ENCODE assay signal across 8 cellular contexts in the genomic region with DNA sequence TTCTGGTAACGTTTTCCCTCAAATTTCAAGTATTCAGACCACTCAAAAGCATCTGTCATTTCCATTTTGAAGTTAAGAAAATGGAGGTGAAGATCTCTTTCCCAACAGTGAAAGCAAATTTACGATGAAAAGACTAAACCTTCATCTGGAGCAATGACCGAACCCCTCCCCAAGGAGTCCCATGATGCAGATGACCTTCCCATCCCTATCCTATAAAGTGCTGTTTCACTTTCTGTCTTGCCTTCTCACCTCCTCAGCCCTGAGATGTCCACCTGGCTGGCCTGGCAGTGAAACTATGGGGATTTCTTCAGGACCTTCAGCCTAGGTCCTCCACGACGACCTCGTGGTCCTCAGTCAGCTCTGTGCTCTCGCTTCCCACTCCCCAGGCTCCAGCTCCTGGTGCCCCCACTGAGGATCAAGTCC. TPM values are rescaled to one million over a fixed set of nuclear protein-coding genes. Genes with fewer than 3 reads are reported as not detected.
DNase-seq lines count a peak whose midpoint lies in the region; ATAC-seq and TF ChIP-seq lines count a peak whose summit lies in the region.

No MANE protein-coding gene starts in this region.

- H3K4me3 ChIP-seq in RWPE2 (ENCODE audit: severe bottlenecking) (no peak overlapping the region), fibroblast of the aortic adventitia (ENCODE audit: low read depth, low read length) (peak overlapping the region; percentile 20), skeletal muscle tissue (ENCODE audit: low read length in 3 of 3) (peak overlapping the region; percentile 45 to 93 (median 69))

- H3K27ac ChIP-seq in RWPE2 (ENCODE audit: poor library complexity, severe bottlenecking) (peak overlapping the region; percentile 94), skeletal muscle tissue (ENCODE audit: low read depth, low read length) (peak overlapping the region; percentile 100)

- TF ChIP-seq CTCF in RWPE2 (IDR thresholded peaks at IDR 0.05; ENCODE audit: poor library complexity, severe bottlenecking) (peak; percentile 77), fibroblast of the aortic adventitia (IDR thresholded peaks at IDR 0.05; ENCODE audit: insufficient read depth, low read length) (no peak)

- H3K9me3 ChIP-seq in RWPE2 (ENCODE audit: severe bottlenecking) (no peaks in the 10 kb centered on the region), skeletal muscle tissue (ENCODE audit: control insufficient read depth in 3 of 3, low read length in 3 of 3) (no peaks in the 10 kb centered on the region)

- H3K4me1 ChIP-seq in RWPE2 (ENCODE audit: insufficient read depth, poor library complexity, severe bottlenecking), result peaks cover 47% of the 10 kb centered on the region
- H3K4me1 ChIP-seq in skeletal muscle tissue (ENCODE audit: control insufficient read depth in 3 of 3, insufficient read depth in 3 of 3, low read length in 3 of 3), result peaks cover 15 to 17% (median 16%) of the 10 kb centered on the region in 3 donors

- DNase-seq in RWPE2 (ENCODE audit: low spot score) (no peak), fibroblast of the aortic adventitia (ENCODE audit: low read depth) (no peak), D341Med (ENCODE audit: low spot score) (no peak), KG1 (lab: John Stamatoyannopoulos, UW) (no peak)

- peak; percentile 4 for ATAC-seq in GM21528 (IDR thresholded peaks at IDR 0.05; ENCODE audit: low FRiP score, unreplicated experiment)
- ATAC-seq in RWPE2 (ENCODE audit: low read depth), result no peak
- ATAC-seq in GM19324 (IDR thresholded peaks at IDR 0.05; ENCODE audit: low FRiP score, unreplicated experiment), result no peak
- ATAC-seq in HG03196 (IDR thresholded peaks at IDR 0.05; ENCODE audit: unreplicated experiment), result no peak

- peak overlapping the region; percentile 30 to 60 (median 42) for H3K9ac ChIP-seq in skeletal muscle tissue (ENCODE audit: low read depth in 1 of 3, low read length in 3 of 3)

- H3K27me3 ChIP-seq in RWPE2 (ENCODE audit: insufficient read depth, poor library complexity, severe bottlenecking) (no peaks in the 10 kb centered on the region), skeletal muscle tissue (ENCODE audit: control insufficient read depth in 3 of 3, insufficient read depth in 3 of 3, low read length in 3 of 3) (peaks cover 0 to 3% (median 0%) of the 10 kb centered on the region in 3 donors)

- H3K36me3 ChIP-seq in RWPE2 (ENCODE audit: low read depth) (peaks cover 19% of the 10 kb centered on the region), skeletal muscle tissue (ENCODE audit: control insufficient read depth in 3 of 3, insufficient read depth in 3 of 3, low read length in 3 of 3) (no peaks in the 10 kb centered on the region)

RNA-seq across cellular contexts. Expression of gene NPC1, which starts 0.9 kb away (rescaled TPM):
- total RNA-seq in fibroblast of the aortic adventitia (ENCODE audit: low replicate concordance) (27.6 and 51.3 TPM in 2 replicates), skeletal muscle tissue (48.0 TPM)
